In genomic region chr6:56652994-56653393, GRCh38 we compare ENCODE assay signal across 1 cellular context.
A peak's percentile ranks its signal among the peaks of the same experiment; 100 is the strongest.
TF ChIP-seq lines count a peak whose summit lies in the region.

No MANE protein-coding gene starts in this region.

TF ChIP-seq in HEK293, 187 proteins besides CTCF, POLR2A, EP300 and RAD21 (continued from another document):
- peak; percentile 76 for TF ChIP-seq BCL6B (tag by site-specific recombination; IDR thresholded peaks at IDR 0.05)
- TF ChIP-seq HIC1 (tag by site-specific recombination; IDR thresholded peaks at IDR 0.05): no peak
- TF ChIP-seq ATF2 (tag by site-specific recombination; IDR thresholded peaks at IDR 0.05; ENCODE audit: low read depth): peak; percentile 71
- TF ChIP-seq ZBTB20 (tag by site-specific recombination; IDR thresholded peaks at IDR 0.05): peak; percentile 43; the same call in 1 of the 2 replicates
- 0 out of 2 replicates have a peak, but pooled peaks have one; percentile 43 for TF ChIP-seq ZNF600 (tag by site-specific recombination; IDR thresholded peaks at IDR 0.05)
- no peak for TF ChIP-seq ZNF23 (tag by site-specific recombination; IDR thresholded peaks at IDR 0.05; ENCODE audit: borderline replicate concordance)
- peak; percentile 99 for TF ChIP-seq SP7 (tag by site-specific recombination; IDR thresholded peaks at IDR 0.05)
- 0 out of 2 replicates have a peak, but pooled peaks have one; percentile 39 for TF ChIP-seq ZBTB17 (tag by site-specific recombination; IDR thresholded peaks at IDR 0.05)
- TF ChIP-seq ZNF629 (tag by site-specific recombination; IDR thresholded peaks at IDR 0.05): peak; percentile 84
TF ChIP-seq in HEK293: peak in this region for 37.
